ENCODE assay signal across 8 cellular contexts in genomic region chrX:133444952-133445831, GRCh38. TPM values are rescaled to one million over a fixed set of nuclear protein-coding genes. Genes with fewer than 3 reads are reported as not detected.
DNase-seq lines count a peak whose midpoint lies in the region; ATAC-seq, FAIRE-seq and TF ChIP-seq lines count a peak whose summit lies in the region.

No MANE protein-coding gene starts in this region.

- peaks cover 16% of the 10 kb centered on the region for H3K27me3 Mint-ChIP-seq in WTC11 (ENCODE audit: low read depth)

- H3K27ac Mint-ChIP-seq in WTC11 = peak overlapping the region; percentile 98

- no peak for TF ChIP-seq CTCF in WTC11 (IDR thresholded peaks at IDR 0.05)

- no peak for FAIRE-seq in urothelium cell line (lab: Jason Lieb, UNC)

- no peaks in the 10 kb centered on the region for H3K36me3 Mint-ChIP-seq in WTC11

- H3K4me1 Mint-ChIP-seq in WTC11 = peaks cover 56% of the 10 kb centered on the region

- ATAC-seq in Right ventricle myocardium superior (ENCODE audit: poor library complexity) (peak; percentile 51), left cardiac atrium (no peak), WTC11 (peak; percentile 73), left lobe of liver (peak; percentile 33), HG03520 (IDR thresholded peaks at IDR 0.05; ENCODE audit: unreplicated experiment) (no peak)

- DNase-seq in Right ventricle myocardium superior (no peak), left cardiac atrium (no peak), WTC11 (ENCODE audit: low spot score) (peak; percentile 54), left lobe of liver (ENCODE audit: low spot score) (no peak), urothelium cell line (ENCODE audit: low spot score) (peak; percentile 6), NCI-H2107 (lab: John Stamatoyannopoulos, UW) (no peak)
- DNase-seq in activated CD8-positive, alpha-beta memory T cell treated with anti-CD3 and anti-CD28 coated beads for 24 hours = no peak

- H3K4me3 Mint-ChIP-seq in WTC11 = peak overlapping the region; percentile 64

- POLR2A ChIA-PET in WTC11 (lab: Charles Lee) = interaction anchor here (0.9 to 1.1 kb wide), 3 partner anchors 9 to 208 kb away, joined by 3 to 5 read pairs (median 3); no protein-coding TSS in a partner anchor

- intact Hi-C loops in Right ventricle myocardium superior (cut with DNase I) = no loop called here
- intact Hi-C loops in left cardiac atrium (cut with DNase I) = no loop called here

- CTCF ChIA-PET in WTC11 (lab: Charles Lee) = interaction anchor here (0.7 to 1.4 kb wide), 2 partner anchors 30 to 110 kb away, joined by 5 to 8 read pairs; partner anchors contain the start of gene GPC4

- H3K9me3 Mint-ChIP-seq in WTC11 = no peaks in the 10 kb centered on the region

TF ChIP-seq in WTC11, 78 proteins besides CTCF, POLR2A, EP300 and RAD21:
- TF ChIP-seq, protein P1, sequence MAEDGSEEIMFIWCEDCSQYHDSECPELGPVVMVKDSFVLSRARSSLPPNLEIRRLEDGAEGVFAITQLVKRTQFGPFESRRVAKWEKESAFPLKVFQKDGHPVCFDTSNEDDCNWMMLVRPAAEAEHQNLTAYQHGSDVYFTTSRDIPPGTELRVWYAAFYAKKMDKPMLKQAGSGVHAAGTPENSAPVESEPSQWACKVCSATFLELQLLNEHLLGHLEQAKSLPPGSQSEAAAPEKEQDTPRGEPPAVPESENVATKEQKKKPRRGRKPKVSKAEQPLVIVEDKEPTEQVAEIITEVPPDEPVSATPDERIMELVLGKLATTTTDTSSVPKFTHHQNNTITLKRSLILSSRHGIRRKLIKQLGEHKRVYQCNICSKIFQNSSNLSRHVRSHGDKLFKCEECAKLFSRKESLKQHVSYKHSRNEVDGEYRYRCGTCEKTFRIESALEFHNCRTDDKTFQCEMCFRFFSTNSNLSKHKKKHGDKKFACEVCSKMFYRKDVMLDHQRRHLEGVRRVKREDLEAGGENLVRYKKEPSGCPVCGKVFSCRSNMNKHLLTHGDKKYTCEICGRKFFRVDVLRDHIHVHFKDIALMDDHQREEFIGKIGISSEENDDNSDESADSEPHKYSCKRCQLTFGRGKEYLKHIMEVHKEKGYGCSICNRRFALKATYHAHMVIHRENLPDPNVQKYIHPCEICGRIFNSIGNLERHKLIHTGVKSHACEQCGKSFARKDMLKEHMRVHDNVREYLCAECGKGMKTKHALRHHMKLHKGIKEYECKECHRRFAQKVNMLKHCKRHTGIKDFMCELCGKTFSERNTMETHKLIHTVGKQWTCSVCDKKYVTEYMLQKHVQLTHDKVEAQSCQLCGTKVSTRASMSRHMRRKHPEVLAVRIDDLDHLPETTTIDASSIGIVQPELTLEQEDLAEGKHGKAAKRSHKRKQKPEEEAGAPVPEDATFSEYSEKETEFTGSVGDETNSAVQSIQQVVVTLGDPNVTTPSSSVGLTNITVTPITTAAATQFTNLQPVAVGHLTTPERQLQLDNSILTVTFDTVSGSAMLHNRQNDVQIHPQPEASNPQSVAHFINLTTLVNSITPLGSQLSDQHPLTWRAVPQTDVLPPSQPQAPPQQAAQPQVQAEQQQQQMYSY (CRISPR knock-in tag; IDR thresholded peaks at IDR 0.05) = peak; percentile 87
- TF ChIP-seq, protein P2, sequence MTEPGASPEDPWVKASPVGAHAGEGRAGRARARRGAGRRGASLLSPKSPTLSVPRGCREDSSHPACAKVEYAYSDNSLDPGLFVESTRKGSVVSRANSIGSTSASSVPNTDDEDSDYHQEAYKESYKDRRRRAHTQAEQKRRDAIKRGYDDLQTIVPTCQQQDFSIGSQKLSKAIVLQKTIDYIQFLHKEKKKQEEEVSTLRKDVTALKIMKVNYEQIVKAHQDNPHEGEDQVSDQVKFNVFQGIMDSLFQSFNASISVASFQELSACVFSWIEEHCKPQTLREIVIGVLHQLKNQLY (CRISPR knock-in tag; IDR thresholded peaks at IDR 0.05) = no peak

RNA-seq across cellular contexts. Expression of gene GPC4, which starts 29.9 kb away (rescaled TPM):
- total RNA-seq in Right ventricle myocardium superior (8.9 TPM), left cardiac atrium (10 to 100 TPM in 1 of 2 donors, 1 to 10 TPM in 1; 6.4 to 15.0 TPM), WTC11 (2021) (120 to 144 TPM (median 120 TPM) in 3 replicates), left lobe of liver (1.7 TPM)

Comparison
In these comparisons a context has a peak if more than half of its experiments do, and no peak if none do; other contexts are left out.
1. ATAC-seq: peak in Right ventricle myocardium superior (single experiment), WTC11 (single experiment) and left lobe of liver (single experiment); none in left cardiac atrium (0 of 2) and HG03520 (single experiment).
2. DNase-seq: peak in WTC11 (single experiment) and urothelium cell line (single experiment); none in Right ventricle myocardium superior (single experiment), left cardiac atrium (single experiment), left lobe of liver (single experiment), NCI-H2107 (single experiment) and activated CD8-positive, alpha-beta memory T cell treated with anti-CD3 and anti-CD28 coated beads for 24 hours (single experiment).